ENCODE assay signal across 12 cellular contexts in genomic region chr1:117967900-117968299, GRCh38. TPM values are rescaled to one million over a fixed set of nuclear protein-coding genes. Genes with fewer than 3 reads are reported as not detected.
A peak's percentile ranks its signal among the peaks of the same experiment; 100 is the strongest.
DNase-seq lines count a peak whose midpoint lies in the region; ATAC-seq, FAIRE-seq and TF ChIP-seq lines count a peak whose summit lies in the region.
"Had no signal": no experiment of that assay in that cellular context is flagged by ENCODE, and none has a peak within 500 bp of the region (broad histone marks: within the 10 kb centered on the region; RNA-seq: fewer than 3 reads in every experiment).

No MANE protein-coding gene starts in this region.

- H3K27me3 ChIP-seq in bronchial epithelial cell (ENCODE audit: control insufficient read depth, insufficient read depth, low read length) (no peaks in the 10 kb centered on the region), osteoblast (ENCODE audit: insufficient read depth, low read length) (no peaks in the 10 kb centered on the region), adrenal gland (no peaks in the 10 kb centered on the region)
- no peaks in the 10 kb centered on the region for H3K27me3 ChIP-seq in CD8-positive, alpha-beta T cell (ENCODE audit: insufficient read depth, low read length)
- H3K27me3 ChIP-seq: ovary had no signal

- H4K20me1 ChIP-seq in osteoblast (ENCODE audit: insufficient read depth, low read length) = no peaks in the 10 kb centered on the region

- TF ChIP-seq CTCF in HEK293 (tag by site-specific recombination; IDR thresholded peaks at IDR 0.05) (no peak), bronchial epithelial cell (IDR thresholded peaks at IDR 0.05; ENCODE audit: insufficient read depth, low read length, severe bottlenecking) (no peak), osteoblast (IDR thresholded peaks at IDR 0.05; ENCODE audit: extremely low read depth, low read depth, low read length) (no peak), adrenal gland (IDR thresholded peaks at IDR 0.05) (no peak)
- TF ChIP-seq CTCF in CD8-positive, alpha-beta T cell (IDR thresholded peaks at IDR 0.05) = no peak

- WGBS in adrenal gland, 4 donors = 41 to 63% (median 48%) methylated on average over 2 of the region's 2 CpGs

- no peaks in the 10 kb centered on the region for H3K4me1 Mint-ChIP-seq in CD8-positive, alpha-beta T cell (ENCODE audit: low read depth)
- H3K4me1 Mint-ChIP-seq: activated naive CD8-positive, alpha-beta T cell treated with anti-CD3 and anti-CD28 coated beads, Interleukin-2, amount 10 ng/mL, durations not matched to agents 7 days and 5 days; T-cell had no signal

- H3K9me3 ChIP-seq in HEK293 (ENCODE audit: control insufficient read depth, insufficient read depth, low read depth, low read length) = no peaks in the 10 kb centered on the region
- H3K9me3 ChIP-seq in osteoblast (ENCODE audit: low read depth, low read length) = no peaks in the 10 kb centered on the region
- H3K9me3 ChIP-seq in CD8-positive, alpha-beta T cell (ENCODE audit: low read length) = no peaks in the 10 kb centered on the region
- H3K9me3 ChIP-seq in adrenal gland (replicated peaks in 1 of 3) = no peaks in the 10 kb centered on the region
- H3K9me3 ChIP-seq: ovary had no signal

- no peaks in the 10 kb centered on the region for H3K9me3 Mint-ChIP-seq in CD8-positive, alpha-beta T cell
- H3K9me3 Mint-ChIP-seq: activated naive CD8-positive, alpha-beta T cell treated with anti-CD3 and anti-CD28 coated beads, Interleukin-2, amount 10 ng/mL, durations not matched to agents 7 days and 5 days; T-cell had no signal

- no peaks in the 10 kb centered on the region for H3K36me3 Mint-ChIP-seq in CD8-positive, alpha-beta T cell

- peaks cover under 1% of the 10 kb centered on the region for H3K27me3 Mint-ChIP-seq in CD8-positive, alpha-beta T cell (ENCODE audit: low read depth)

- H3K27ac ChIP-seq in HEK293 (ENCODE audit: extremely low read depth, low read depth, low read length) (no peak overlapping the region), osteoblast (ENCODE audit: low read depth, low read length) (no peak overlapping the region), adrenal gland (no peak overlapping the region)
- H3K27ac ChIP-seq in CD8-positive, alpha-beta T cell (ENCODE audit: low read depth, low read length) = no peak overlapping the region
- H3K27ac ChIP-seq: ovary had no signal

- no peak overlapping the region for H3K4me3 Mint-ChIP-seq in CD8-positive, alpha-beta T cell
- H3K4me3 Mint-ChIP-seq: activated naive CD8-positive, alpha-beta T cell treated with anti-CD3 and anti-CD28 coated beads, Interleukin-2, amount 10 ng/mL, durations not matched to agents 7 days and 5 days; T-cell had no signal

- POLR2A ChIA-PET in HEK293 (lab: Yijun Ruan, JAX) = no interaction called here
- POLR2A ChIA-PET in CD8-positive, alpha-beta T cell (lab: Charles Lee) = no interaction called here

- TF ChIP-seq POLR2A in adrenal gland (IDR thresholded peaks at IDR 0.05) = no peak

- no peak for ATAC-seq in CD8-positive, alpha-beta T cell
- ATAC-seq: T-cell had no signal

- H3K4me2 ChIP-seq in osteoblast (ENCODE audit: insufficient read depth, low read length) = peak overlapping the region; percentile 17

- FAIRE-seq in bronchial epithelial cell (lab: Jason Lieb, UNC) = no peak
- FAIRE-seq: endometrium had no signal

- H3K79me2 ChIP-seq in osteoblast (ENCODE audit: insufficient read depth, low read length) = no peaks in the 10 kb centered on the region

- H3K36me3 ChIP-seq in HEK293 (ENCODE audit: control insufficient read depth in 2 of 2, insufficient read depth in 1 of 2, low read length in 2 of 2) = peaks cover 0 to 11% of the 10 kb centered on the region in 2 experiments; a peak in 1 of 3 replicates
- H3K36me3 ChIP-seq in bronchial epithelial cell (ENCODE audit: control insufficient read depth, insufficient read depth, low read length) = no peaks in the 10 kb centered on the region
- H3K36me3 ChIP-seq in osteoblast (ENCODE audit: insufficient read depth, low read length) = no peaks in the 10 kb centered on the region
- H3K36me3 ChIP-seq in CD8-positive, alpha-beta T cell (ENCODE audit: insufficient read depth, low read length) = no peaks in the 10 kb centered on the region
- H3K36me3 ChIP-seq in adrenal gland (replicated peaks in 1 of 2) = no peaks in the 10 kb centered on the region
- H3K36me3 ChIP-seq: ovary had no signal

- H3K4me3 ChIP-seq in HEK293 (ENCODE audit: low read depth, low read length) = no peak overlapping the region
- H3K4me3 ChIP-seq in bronchial epithelial cell (ENCODE audit: low read depth, low read length) = no peak overlapping the region
- H3K4me3 ChIP-seq in osteoblast (ENCODE audit: insufficient read depth, low read length) = no peak overlapping the region
- no peak overlapping the region for H3K4me3 ChIP-seq in CD8-positive, alpha-beta T cell (ENCODE audit: low read depth, low read length)
- H3K4me3 ChIP-seq in adrenal gland = no peak overlapping the region
- H3K4me3 ChIP-seq: ovary had no signal

- no peak overlapping the region for H2AFZ ChIP-seq in osteoblast (ENCODE audit: low read length)

- H3K4me1 ChIP-seq in HEK293 (ENCODE audit: control insufficient read depth, insufficient read depth, low read length) (no peaks in the 10 kb centered on the region), osteoblast (ENCODE audit: insufficient read depth, low read length) (peaks cover 4% of the 10 kb centered on the region), adrenal gland (replicated peaks in 1 of 2) (no peaks in the 10 kb centered on the region)
- H3K4me1 ChIP-seq in CD8-positive, alpha-beta T cell (ENCODE audit: insufficient read depth, low read length) = no peaks in the 10 kb centered on the region

- DNase-seq in NCI-H2196 (lab: John Stamatoyannopoulos, UW; ENCODE audit: unreplicated experiment) (peak; percentile 40), bronchial epithelial cell (ENCODE audit: low read depth) (peak; percentile 74), osteoblast (ENCODE audit: insufficient read length, low spot score, missing footprints) (no peak), DMS114 treated with DMSO at 0.1 percent for 48 hours (lab: John Stamatoyannopoulos, UW; ENCODE audit: unreplicated experiment) (no peak), kidney glomerular epithelial cell (lab: John Stamatoyannopoulos, UW) (no peak), adrenal gland (no peak)
- no peak for DNase-seq in CD8-positive, alpha-beta T cell
- DNase-seq: activated naive CD8-positive, alpha-beta T cell treated with anti-CD3 and anti-CD28 coated beads, Interleukin-2, amount 10 ng/mL, durations not matched to agents 7 days and 5 days; ovary; T-cell had no signal

- no peak overlapping the region for H3K27ac Mint-ChIP-seq in CD8-positive, alpha-beta T cell
- H3K27ac Mint-ChIP-seq: activated naive CD8-positive, alpha-beta T cell treated with anti-CD3 and anti-CD28 coated beads, Interleukin-2, amount 10 ng/mL, durations not matched to agents 7 days and 5 days; T-cell had no signal

- intact Hi-C loops in CD8-positive, alpha-beta T cell (cut with DNase I, micrococcal nuclease) = no loop called here
- intact Hi-C loops in adrenal gland (cut with DNase I) = no loop called here

- CTCF ChIA-PET in HEK293 (lab: Yijun Ruan, JAX) = interaction anchor here (0.6 to 0.7 kb wide), 2 partner anchors 73 to 1151 kb away, joined by 3 read pairs; no protein-coding TSS in a partner anchor
- CTCF ChIA-PET in CD8-positive, alpha-beta T cell (lab: Charles Lee) = no interaction called here

TF ChIP-seq in HEK293, 187 proteins besides CTCF, POLR2A, EP300 and RAD21 (continues in another document):
- peak; percentile 17; the same call in 1 of the 2 replicates for TF ChIP-seq ZNF558 (tag by site-specific recombination; IDR thresholded peaks at IDR 0.05)
- no peak for TF ChIP-seq ZNF48 (tag by site-specific recombination; IDR thresholded peaks at IDR 0.05)
- TF ChIP-seq PRDM6 (tag by site-specific recombination; IDR thresholded peaks at IDR 0.05) = peak; percentile 44; the same call in 1 of the 2 replicates
- TF ChIP-seq PRDM4 (tag by site-specific recombination; IDR thresholded peaks at IDR 0.05) = no peak
- TF ChIP-seq ZNF416 (tag by site-specific recombination; IDR thresholded peaks at IDR 0.05) = no peak

RNA-seq across cellular contexts. Expression of gene WDR3, which starts 38.4 kb away (rescaled TPM):
- total RNA-seq in bronchial epithelial cell (14.5 and 38.2 TPM in 2 replicates), osteoblast (9.1 and 11.2 TPM in 2 replicates), adrenal gland (10 to 100 TPM in 7 of 8 donors, 1 to 10 TPM in 1; 9.9 to 41.8 (median 27.8) TPM)
- 1 to 10 TPM; 5.7 to 6.1 TPM for total RNA-seq in CD8-positive, alpha-beta T cell
- 10 to 100 TPM in 1 of 3 donors, 1 to 10 TPM in 2; 2.8 to 57.4 (median 3.0) TPM for polyA plus RNA-seq in adrenal gland

RNA-seq across cellular contexts. Expression of gene GDAP2, which starts 38.5 kb away (rescaled TPM):
- 20.8 and 26.8 TPM in 2 replicates for total RNA-seq in bronchial epithelial cell
- total RNA-seq in osteoblast = 26.8 and 30.1 TPM in 2 replicates
- total RNA-seq in CD8-positive, alpha-beta T cell = 10 to 100 TPM; 24.9 to 28.0 TPM
- 10 to 100 TPM; 11.0 to 33.2 (median 25.1) TPM for total RNA-seq in adrenal gland
- polyA plus RNA-seq in adrenal gland = 10 to 100 TPM in 1 of 3 donors, 1 to 10 TPM in 2; 2.2 to 14.5 (median 3.5) TPM

Comparison
In these comparisons a context has a peak if more than half of its experiments do, and no peak if none do; other contexts are left out.
1. DNase-seq: peak in NCI-H2196 (single experiment) and bronchial epithelial cell (single experiment); none in osteoblast (single experiment), CD8-positive, alpha-beta T cell (0 of 7), DMS114 treated with DMSO at 0.1 percent for 48 hours (single experiment), kidney glomerular epithelial cell (single experiment) and adrenal gland (0 of 7).